ENCODE assay signal across 20 cellular contexts in genomic region chr2:229153946-229154345, GRCh38.
DNase-seq lines count a peak whose midpoint lies in the region; ATAC-seq and TF ChIP-seq lines count a peak whose summit lies in the region.
"Had no signal": no experiment of that assay in that cellular context is flagged by ENCODE, and none has a peak within 500 bp of the region (broad histone marks: within the 10 kb centered on the region; RNA-seq: fewer than 3 reads in every experiment).

No MANE protein-coding gene starts in this region.

- no peak for TF ChIP-seq CTCF in HFFc6 (IDR thresholded peaks at IDR 0.05)
- no peak for TF ChIP-seq CTCF in transverse colon (IDR thresholded peaks at IDR 0.05)

- peak; percentile 5 for DNase-seq in HFFc6
- no peak for DNase-seq in SJCRH30
- peak; percentile 9 for DNase-seq in iris pigment epithelial cell (ENCODE audit: low read depth)
- no peak for DNase-seq in transverse colon
- DNase-seq in kidney tubule cell (ENCODE audit: low spot score) = no peak
- DNase-seq in activated CD4-positive, alpha-beta T cell treated with anti-CD3 and anti-CD28 coated beads for 1 hour = no peak
- DNase-seq: CD4-positive, alpha-beta T cell; COR-L47; DMS 273 treated with DMSO at 0.1 percent for 48 hours; DND-41; GOT3; HCEC 1CT; NCI-H1417; NCI-H187; NCI-H510A; PC-9; SIG-M5 had no signal

- in situ Hi-C loops in transverse colon (cut with MboI; ENCODE audit: low pct_ligation_motif_present in 1 of 4, low pct_unique_long_range_greater_than_20kb in 1 of 4, low sequenced_read_pairs in 3 of 4) = no loop called here

- H3K4me3 Mint-ChIP-seq in HFFc6 = peak overlapping the region; percentile 53
- H3K4me3 Mint-ChIP-seq: CD4-positive, alpha-beta T cell; IgD-negative memory B cell had no signal

- no peaks in the 10 kb centered on the region for H3K36me3 ChIP-seq in SJCRH30
- no peaks in the 10 kb centered on the region for H3K36me3 ChIP-seq in transverse colon
- H3K36me3 ChIP-seq: BLaER1 had no signal

- H3K27me3 ChIP-seq in SJCRH30 = no peaks in the 10 kb centered on the region
- H3K27me3 ChIP-seq in transverse colon = no peaks in the 10 kb centered on the region
- H3K27me3 ChIP-seq: BLaER1 had no signal

- H3K9me3 ChIP-seq in SJCRH30 (replicated peaks) = no peaks in the 10 kb centered on the region
- no peaks in the 10 kb centered on the region for H3K9me3 ChIP-seq in transverse colon
- H3K9me3 ChIP-seq: BLaER1 had no signal

- no peaks in the 10 kb centered on the region for H3K27me3 Mint-ChIP-seq in HFFc6 (ENCODE audit: insufficient read depth)
- H3K27me3 Mint-ChIP-seq: CD4-positive, alpha-beta T cell; IgD-negative memory B cell had no signal

- 71 to 81% methylated on average over 4 of the region's 4 CpGs for WGBS in transverse colon (ENCODE audit: low coverage in 1 of 2), 2 donors

- no peaks in the 10 kb centered on the region; the same call in 1 of the 2 replicates for H3K36me3 Mint-ChIP-seq in HFFc6 (ENCODE audit: low read depth)

- no peak for TF ChIP-seq EP300 in transverse colon (IDR thresholded peaks at IDR 0.05; ENCODE audit: low read depth)

- peaks cover 14% of the 10 kb centered on the region for H3K4me1 ChIP-seq in SJCRH30
- peaks cover 0 to 49% (median 10%) of the 10 kb centered on the region in 4 donors for H3K4me1 ChIP-seq in transverse colon
- H3K4me1 ChIP-seq: BLaER1 had no signal

- no peak for TF ChIP-seq POLR2A in transverse colon (IDR thresholded peaks at IDR 0.05)

- H3K27ac Mint-ChIP-seq in HFFc6 = peak overlapping the region; percentile 60
- H3K27ac Mint-ChIP-seq: CD4-positive, alpha-beta T cell; IgD-negative memory B cell had no signal

- intact Hi-C loops in transverse colon (cut with DNase I; ENCODE audit: low total_unique reads) = no loop called here

- H3K9me3 Mint-ChIP-seq in HFFc6 = no peaks in the 10 kb centered on the region

- H3K4me3 ChIP-seq in SJCRH30 (no peak overlapping the region), transverse colon (no peak overlapping the region)
- H3K4me3 ChIP-seq: BLaER1, PC-9 had no signal

- H3K4me1 Mint-ChIP-seq in HFFc6 (ENCODE audit: low read depth) = peaks cover 18% of the 10 kb centered on the region
- H3K4me1 Mint-ChIP-seq: IgD-negative memory B cell had no signal

- no peak for ATAC-seq in HG02759 (IDR thresholded peaks at IDR 0.05; ENCODE audit: unreplicated experiment)

- H3K27ac ChIP-seq in SJCRH30 = peak overlapping the region; percentile 42
- H3K27ac ChIP-seq in transverse colon = peak overlapping the region; percentile 54 to 73 (median 64)
- H3K27ac ChIP-seq: BLaER1, PC-9 had no signal

Comparison
In these comparisons a context has a peak if more than half of its experiments do, and no peak if none do; other contexts are left out.
1. DNase-seq: peak in HFFc6 (single experiment) and iris pigment epithelial cell (single experiment); none in SJCRH30 (0 of 2), transverse colon (single experiment), kidney tubule cell (single experiment) and activated CD4-positive, alpha-beta T cell treated with anti-CD3 and anti-CD28 coated beads for 1 hour (single experiment).